Comparison of ENCODE assay signal across 23 cellular contexts in the genomic region with DNA sequence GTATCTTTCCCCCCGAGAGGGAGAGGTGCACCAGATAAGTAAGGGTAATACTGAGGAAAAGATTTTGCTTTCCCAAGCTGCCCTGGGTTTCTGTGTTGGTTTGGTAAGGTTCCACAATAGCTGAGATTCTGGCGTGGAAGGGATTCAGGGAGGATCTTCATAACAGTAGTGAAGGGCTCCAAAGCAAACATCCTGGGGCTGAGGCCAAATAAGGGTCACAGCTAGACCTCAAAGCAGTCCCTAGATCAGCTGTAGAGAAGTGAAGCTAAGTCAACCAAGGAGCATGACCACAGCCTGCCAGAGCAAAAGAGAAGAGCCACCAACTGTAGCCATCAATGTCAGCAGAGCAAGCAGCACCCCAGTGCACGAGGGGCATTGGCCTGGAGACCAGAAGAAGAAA.
DNase-seq lines count a peak whose midpoint lies in the region; FAIRE-seq and TF ChIP-seq lines count a peak whose summit lies in the region.
"Had no signal": no experiment of that assay in that cellular context is flagged by ENCODE, and none has a peak within 500 bp of the region (broad histone marks: within the 10 kb centered on the region; RNA-seq: fewer than 3 reads in every experiment).

No MANE protein-coding gene starts in this region.

- TF ChIP-seq CTCF in bronchial epithelial cell (IDR thresholded peaks at IDR 0.05; ENCODE audit: insufficient read depth, low read length, severe bottlenecking) (no peak), neural progenitor cell (IDR thresholded peaks at IDR 0.05) (no peak)

- no peak overlapping the region for H3K4ac ChIP-seq in trophoblast cell (ENCODE audit: low read depth, low read length)

- DNase-seq in MV-4-11 (lab: John Stamatoyannopoulos, UW), result peak; percentile 4
- no peak for DNase-seq in bronchial epithelial cell (ENCODE audit: low read depth)
- no peak for DNase-seq in trophoblast cell
- no peak for DNase-seq in pons (ENCODE audit: low spot score)
- no peak for DNase-seq in SW480 (ENCODE audit: low spot score)
- DNase-seq in glomerular visceral epithelial cell (ENCODE audit: extremely low spot score), result no peak
- DNase-seq in neural progenitor cell (ENCODE audit: low spot score), result no peak
- DNase-seq: 8988T; AML-193; BE2C; CD4-positive, alpha-beta T cell; CD8-positive, alpha-beta memory T cell; DMS 273 treated with DMSO at 0.1 percent for 48 hours; DMS79; EL; GDM1; H9 had no signal

- no peaks in the 10 kb centered on the region for H3K27me3 ChIP-seq in BLaER1 treated with 17β-estradiol and CSF1 and Interleukin-3, amounts not matched to agents 10 nM and 100 nM
- H3K27me3 ChIP-seq in bronchial epithelial cell (ENCODE audit: control insufficient read depth, insufficient read depth, low read length) (no peaks in the 10 kb centered on the region), trophoblast cell (ENCODE audit: insufficient read depth, low read length) (no peaks in the 10 kb centered on the region), neural progenitor cell (no peaks in the 10 kb centered on the region)
- H3K27me3 ChIP-seq: BE2C had no signal

- no peak overlapping the region for H2BK5ac ChIP-seq in trophoblast cell (ENCODE audit: low read depth, low read length, poor library complexity)

- no peak overlapping the region for H2BK120ac ChIP-seq in trophoblast cell (ENCODE audit: insufficient read depth, low read length, poor library complexity)

- peak overlapping the region in 10 of 11 experiments; percentile 4 to 60 (median 30); a peak in 15 of 22 replicates for H3K4me2 ChIP-seq in BLaER1 treated with 17β-estradiol and CSF1 and Interleukin-3, amounts not matched to agents 10 nM and 100 nM
- H3K4me2 ChIP-seq in trophoblast cell (ENCODE audit: low read length) (no peak overlapping the region), neural progenitor cell (no peak overlapping the region)
- H3K4me2 ChIP-seq: A549 had no signal

- no peak overlapping the region for H4K12ac ChIP-seq in trophoblast cell (ENCODE audit: low read depth, low read length)

- H3K27me3 Mint-ChIP-seq in neural progenitor cell (ENCODE audit: insufficient read depth, low read depth), result no peaks in the 10 kb centered on the region
- H3K27me3 Mint-ChIP-seq: CD8-positive, alpha-beta memory T cell had no signal

- H3K36me3 Mint-ChIP-seq in neural progenitor cell, result no peaks in the 10 kb centered on the region
- H3K36me3 Mint-ChIP-seq: CD14-positive monocyte; CD8-positive, alpha-beta memory T cell had no signal

- H2AFZ ChIP-seq in trophoblast cell (ENCODE audit: insufficient read depth, low read length, poor library complexity) (no peak overlapping the region), neural progenitor cell (replicated peaks) (no peak overlapping the region)

- peaks cover 0 to 27% (median 22%) of the 10 kb centered on the region in 10 experiments; a peak in 17 of 20 replicates for H3K4me1 ChIP-seq in BLaER1 treated with 17β-estradiol and CSF1 and Interleukin-3, amounts not matched to agents 10 nM and 100 nM
- H3K4me1 ChIP-seq in trophoblast cell (ENCODE audit: control insufficient read depth in 1 of 2, insufficient read depth in 2 of 2, low read length in 2 of 2) (peaks cover 0 to 2% of the 10 kb centered on the region in 2 experiments), neural progenitor cell (peaks cover 18% of the 10 kb centered on the region)
- H3K4me1 ChIP-seq: A549, BE2C had no signal

- no peaks in the 10 kb centered on the region for H3K79me1 ChIP-seq in trophoblast cell (ENCODE audit: low read length)

- no peak overlapping the region for H3K27ac ChIP-seq in BLaER1 treated with 17β-estradiol and CSF1 and Interleukin-3, amounts not matched to agents 10 nM and 100 nM
- H3K27ac ChIP-seq in trophoblast cell (ENCODE audit: low read depth, low read length) (no peak overlapping the region), neural progenitor cell (no peak overlapping the region)
- H3K27ac ChIP-seq: A549 had no signal

- H4K91ac ChIP-seq in trophoblast cell (ENCODE audit: low read depth, low read length), result no peak overlapping the region

- H3K79me2 ChIP-seq in trophoblast cell (ENCODE audit: control insufficient read depth, insufficient read depth, low read length, poor library complexity) (no peaks in the 10 kb centered on the region), neural progenitor cell (ENCODE audit: low read depth) (no peaks in the 10 kb centered on the region)

- H3K14ac ChIP-seq in trophoblast cell (ENCODE audit: low read length), result no peak overlapping the region

- no peak overlapping the region for H3K27ac Mint-ChIP-seq in neural progenitor cell
- H3K27ac Mint-ChIP-seq: CD14-positive monocyte; CD4-positive, alpha-beta T cell; CD8-positive, alpha-beta memory T cell; H9 had no signal

- peaks cover 17% of the 10 kb centered on the region for H3F3A ChIP-seq in neural progenitor cell (ENCODE audit: low read depth)

- H3K4me3 Mint-ChIP-seq in neural progenitor cell, result no peak overlapping the region
- H3K4me3 Mint-ChIP-seq: CD14-positive monocyte; CD4-positive, alpha-beta T cell; CD8-positive, alpha-beta memory T cell; H9 had no signal

- H4K20me1 ChIP-seq in BLaER1 treated with 17β-estradiol and CSF1 and Interleukin-3, amounts not matched to agents 10 nM and 100 nM, result no peaks in the 10 kb centered on the region
- H4K20me1 ChIP-seq in neural progenitor cell (ENCODE audit: low read depth), result no peaks in the 10 kb centered on the region

- no peak overlapping the region for H3K18ac ChIP-seq in trophoblast cell (ENCODE audit: low read length)

- H3K23ac ChIP-seq in trophoblast cell (ENCODE audit: low read length), result no peak overlapping the region

- FAIRE-seq in bronchial epithelial cell (lab: Jason Lieb, UNC), result peak; percentile 64
- FAIRE-seq: A549, D721Med, GM12878, GM19239 had no signal

- no peak overlapping the region for H4K8ac ChIP-seq in trophoblast cell (ENCODE audit: low read depth, low read length)

- H3K4me1 Mint-ChIP-seq in neural progenitor cell, result peaks cover 18% of the 10 kb centered on the region
- H3K4me1 Mint-ChIP-seq: CD14-positive monocyte; CD8-positive, alpha-beta memory T cell had no signal

- no peak overlapping the region for H3K9ac ChIP-seq in BLaER1 treated with 17β-estradiol and CSF1 and Interleukin-3, amounts not matched to agents 10 nM and 100 nM
- no peak overlapping the region for H3K9ac ChIP-seq in trophoblast cell (ENCODE audit: low read length)
- H3K9ac ChIP-seq in neural progenitor cell, result no peak overlapping the region

- H3K4me3 ChIP-seq in BLaER1 treated with 17β-estradiol and CSF1 and Interleukin-3, amounts not matched to agents 10 nM and 100 nM, result no peak overlapping the region
- H3K4me3 ChIP-seq in bronchial epithelial cell (ENCODE audit: low read depth, low read length) (no peak overlapping the region), trophoblast cell (ENCODE audit: low read depth, low read length) (peak overlapping the region; percentile 3), neural progenitor cell (no peak overlapping the region)
- H3K4me3 ChIP-seq: A549, GM12878 had no signal

- no peaks in the 10 kb centered on the region for H3K9me3 Mint-ChIP-seq in neural progenitor cell
- H3K9me3 Mint-ChIP-seq: CD4-positive, alpha-beta T cell; H9 had no signal

- H3K9me3 ChIP-seq in BLaER1 treated with 17β-estradiol and CSF1 and Interleukin-3, amounts not matched to agents 10 nM and 100 nM (replicated peaks in 1 of 11), result no peaks in the 10 kb centered on the region
- H3K9me3 ChIP-seq in trophoblast cell (ENCODE audit: insufficient read depth, low read depth, low read length) (no peaks in the 10 kb centered on the region), neural progenitor cell (ENCODE audit: low read depth) (no peaks in the 10 kb centered on the region)
- H3K9me3 ChIP-seq: A549, BE2C had no signal

- H2BK12ac ChIP-seq in trophoblast cell (ENCODE audit: low read length), result no peak overlapping the region

- no peaks in the 10 kb centered on the region for H3K36me3 ChIP-seq in BLaER1 treated with 17β-estradiol and CSF1 and Interleukin-3, amounts not matched to agents 10 nM and 100 nM
- H3K36me3 ChIP-seq in bronchial epithelial cell (ENCODE audit: control insufficient read depth, insufficient read depth, low read length), result no peaks in the 10 kb centered on the region
- H3K36me3 ChIP-seq in trophoblast cell (ENCODE audit: control insufficient read depth in 1 of 2, insufficient read depth in 2 of 2, low read length in 2 of 2), result no peaks in the 10 kb centered on the region
- H3K36me3 ChIP-seq in neural progenitor cell, result no peaks in the 10 kb centered on the region
- H3K36me3 ChIP-seq: BE2C had no signal

- no CpG with 5 or more reads among the region's 3 CpGs for WGBS in trophoblast cell (ENCODE audit: extremely low coverage, insufficient coverage, insufficient read length)

- no peak overlapping the region for H2AK5ac ChIP-seq in trophoblast cell (ENCODE audit: low read length)

Comparison
In these comparisons a context has a peak if more than half of its experiments do, and no peak if none do; other contexts are left out.
1. H3K4me2 ChIP-seq: peak in BLaER1 treated with 17β-estradiol and CSF1 and Interleukin-3, amounts not matched to agents 10 nM and 100 nM (10 of 11); none in trophoblast cell (single experiment) and neural progenitor cell (single experiment).